ENCODE assay signal across 24 cellular contexts in the genomic region with DNA sequence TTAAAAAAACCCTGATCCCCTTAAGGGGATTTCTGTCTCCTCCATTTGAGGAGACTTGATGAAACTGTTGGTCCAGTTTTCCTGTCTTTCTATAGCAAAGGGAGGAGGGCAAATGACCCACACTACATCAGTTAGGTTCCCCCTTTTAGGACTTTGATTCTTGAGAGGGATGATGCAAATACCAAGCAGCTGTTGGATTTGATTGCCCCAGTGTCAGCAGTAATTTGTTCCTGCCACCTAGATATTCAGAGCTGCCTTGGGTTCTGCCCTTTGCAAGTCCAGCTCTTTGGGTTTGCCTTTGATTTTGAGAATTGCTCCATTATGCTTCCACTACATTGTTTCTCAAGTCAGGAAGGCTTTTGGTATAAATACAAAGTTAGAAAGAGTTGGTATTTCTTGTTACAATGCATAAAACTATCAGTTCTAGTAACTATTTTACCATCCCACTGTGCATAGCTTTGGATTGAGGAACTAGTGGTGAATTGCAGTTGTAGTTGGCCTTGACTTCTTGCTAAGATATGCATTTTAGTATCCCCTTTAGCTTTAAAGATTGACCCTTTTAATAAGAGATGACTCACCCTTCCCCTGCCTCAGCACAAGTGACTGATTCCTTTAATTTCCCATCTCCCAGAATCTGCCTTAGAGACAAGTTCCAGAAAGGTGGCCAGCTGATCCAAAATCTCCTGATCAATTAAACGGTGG. TPM values are rescaled to one million over a fixed set of nuclear protein-coding genes. Genes with fewer than 3 reads are reported as not detected.
DNase-seq lines count a peak whose midpoint lies in the region; ATAC-seq and TF ChIP-seq lines count a peak whose summit lies in the region.
"Had no signal": no experiment of that assay in that cellular context is flagged by ENCODE, and none has a peak within 500 bp of the region (broad histone marks: within the 10 kb centered on the region; RNA-seq: fewer than 3 reads in every experiment).

No MANE protein-coding gene starts in this region.

- H3K4me3 ChIP-seq in left ventricle myocardium inferior (no peak overlapping the region), heart left ventricle (no peak overlapping the region)
- H3K4me3 ChIP-seq: A549; BLaER1 treated with 17β-estradiol and CSF1 and Interleukin-3, amounts not matched to agents 10 nM and 100 nM had no signal

- TF ChIP-seq POLR2A in heart left ventricle (IDR thresholded peaks at IDR 0.05): no peak

- in situ Hi-C loops in G401 (cut with HindIII; ENCODE audit: low sequenced_read_pairs): no loop called here

- DNase-seq in Right ventricle myocardium inferior (ENCODE audit: missing footprints): no peak
- no peak for DNase-seq in left ventricle myocardium inferior
- no peak for DNase-seq in heart left ventricle
- no peak for DNase-seq in cardiac septum (ENCODE audit: low spot score)
- DNase-seq in G401 (ENCODE audit: low spot score): peak; percentile 16
- no peak for DNase-seq in left lobe of liver (ENCODE audit: low spot score)
- DNase-seq in cerebellar cortex (ENCODE audit: low spot score): no peak
- DNase-seq: AML-193; CD4-positive, alpha-beta memory T cell; CD4-positive, CD25-positive, alpha-beta regulatory T cell; CD8-positive, alpha-beta memory T cell; COR-L47; DMS 273 treated with DMSO at 0.1 percent for 48 hours; DMS153; DMS53; DMS79; DND-41; EL; GF-D8 had no signal

- H3K4me1 ChIP-seq in left ventricle myocardium inferior (peaks cover 8% of the 10 kb centered on the region), heart left ventricle (peaks cover 0 to 8% (median 0%) of the 10 kb centered on the region in 12 donors)
- H3K4me1 ChIP-seq: A549 had no signal

- intact Hi-C loops in Right ventricle myocardium inferior (cut with DNase I): no loop called here
- intact Hi-C loops in left ventricle myocardium inferior (cut with micrococcal nuclease): no loop called here
- intact Hi-C loops in heart left ventricle (cut with DNase I): no loop called here
- intact Hi-C loops in cardiac septum (cut with DNase I): no loop called here

- H3K27ac ChIP-seq in left ventricle myocardium inferior (replicated peaks): no peak overlapping the region
- peak overlapping the region in 1 of 12 donors; percentile 34 for H3K27ac ChIP-seq in heart left ventricle
- H3K27ac ChIP-seq: 22Rv1; A549; BLaER1 treated with 17β-estradiol and CSF1 and Interleukin-3, amounts not matched to agents 10 nM and 100 nM; C4-2B had no signal

- peaks cover 8% of the 10 kb centered on the region for H3K9me3 ChIP-seq in left ventricle myocardium inferior (replicated peaks)
- H3K9me3 ChIP-seq in heart left ventricle: peaks cover 0 to 7% (median 0%) of the 10 kb centered on the region in 12 donors
- H3K9me3 ChIP-seq: BLaER1 treated with 17β-estradiol and CSF1 and Interleukin-3, amounts not matched to agents 10 nM and 100 nM had no signal

- ATAC-seq in Right ventricle myocardium inferior (peak; percentile 39), heart left ventricle (peak in 3 of 4 donors; percentile 26 to 39 (median 38)), left lobe of liver (peak; percentile 42), HG03520 (IDR thresholded peaks at IDR 0.05; ENCODE audit: unreplicated experiment) (no peak)
- ATAC-seq: A549 had no signal

- H3K36me3 ChIP-seq in left ventricle myocardium inferior (no peaks in the 10 kb centered on the region), heart left ventricle (no peaks in the 10 kb centered on the region)
- H3K36me3 ChIP-seq: BLaER1 treated with 17β-estradiol and CSF1 and Interleukin-3, amounts not matched to agents 10 nM and 100 nM had no signal

- 74 to 85% (median 80%) methylated on average over 1 of the region's 1 CpG for WGBS in heart left ventricle, 4 donors

- H3K27me3 ChIP-seq in left ventricle myocardium inferior (ENCODE audit: low read depth) (no peaks in the 10 kb centered on the region), heart left ventricle (no peaks in the 10 kb centered on the region)
- H3K27me3 ChIP-seq: BLaER1 treated with 17β-estradiol and CSF1 and Interleukin-3, amounts not matched to agents 10 nM and 100 nM had no signal

- TF ChIP-seq CTCF in left ventricle myocardium inferior (IDR thresholded peaks at IDR 0.05; ENCODE audit: borderline replicate concordance) (no peak), heart left ventricle (IDR thresholded peaks at IDR 0.05) (no peak)

RNA-seq across cellular contexts. Expression of a gene that starts 24.3 kb away (rescaled TPM):
- 156 TPM for total RNA-seq in Right ventricle myocardium inferior
- total RNA-seq in left ventricle myocardium inferior: 144 TPM
- 100 to 1,000 TPM in 7 of 9 donors, 10 to 100 TPM in 2; 54.4 to 183 (median 141) TPM for total RNA-seq in heart left ventricle
- 100 to 1,000 TPM in 1 of 2 donors, 10 to 100 TPM in 1; 68.7 to 150 TPM for polyA plus RNA-seq in heart left ventricle
- 114 TPM for total RNA-seq in cardiac septum
- total RNA-seq in G401 (2014; rRNA removed; shearing (Covaris generic)): 15.3 and 22.3 TPM in 2 replicates
- total RNA-seq in left lobe of liver: 26.1 TPM
